13 cellular contexts compared by ENCODE assay signal in the genomic region with DNA sequence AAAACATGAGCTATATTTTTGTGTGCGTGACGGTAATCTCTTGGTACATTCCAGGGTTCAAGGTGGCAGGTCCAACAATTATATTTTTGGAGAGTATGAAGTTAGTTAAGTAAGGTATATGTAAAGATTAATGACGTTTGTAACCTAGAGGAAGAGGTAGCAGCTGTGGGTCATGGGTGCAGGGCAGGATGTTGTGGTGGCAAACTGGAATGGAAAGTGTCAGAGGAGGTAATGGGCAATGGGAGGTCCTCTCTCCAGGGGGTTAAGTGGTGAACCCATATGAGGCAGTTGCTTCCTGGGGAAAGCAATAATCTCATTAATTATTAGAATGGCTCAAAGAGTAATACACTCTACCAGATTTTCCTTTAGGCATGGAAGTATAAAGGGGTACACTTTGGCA. TPM values are rescaled to one million over a fixed set of nuclear protein-coding genes. Genes with fewer than 3 reads are reported as not detected.
DNase-seq lines count a peak whose midpoint lies in the region; ATAC-seq, FAIRE-seq and TF ChIP-seq lines count a peak whose summit lies in the region.
"Had no signal": no experiment of that assay in that cellular context is flagged by ENCODE, and none has a peak within 500 bp of the region (broad histone marks: within the 10 kb centered on the region; RNA-seq: fewer than 3 reads in every experiment).

No MANE protein-coding gene starts in this region.

- peak; percentile 94 for ATAC-seq in GM21786 (IDR thresholded peaks at IDR 0.05; ENCODE audit: unreplicated experiment)

- H3K4me1 Mint-ChIP-seq in neural progenitor cell, result peaks cover 2% of the 10 kb centered on the region

- H3K9ac ChIP-seq in neural progenitor cell, result no peak overlapping the region

- no peaks in the 10 kb centered on the region for H3K79me2 ChIP-seq in neural progenitor cell (ENCODE audit: low read depth)

- no peaks in the 10 kb centered on the region for H3K36me3 ChIP-seq in effector memory CD4-positive, alpha-beta T cell (ENCODE audit: control insufficient read depth, insufficient read depth, low read length)
- no peaks in the 10 kb centered on the region for H3K36me3 ChIP-seq in neural progenitor cell

- H3K9me3 ChIP-seq in effector memory CD4-positive, alpha-beta T cell (ENCODE audit: control insufficient read depth, low read length), result peaks cover 3% of the 10 kb centered on the region
- H3K9me3 ChIP-seq in neural progenitor cell (ENCODE audit: low read depth), result peaks cover 5% of the 10 kb centered on the region

- no peak overlapping the region for H3K4me3 Mint-ChIP-seq in neural progenitor cell

- no peaks in the 10 kb centered on the region for H3K27me3 Mint-ChIP-seq in neural progenitor cell (ENCODE audit: insufficient read depth, low read depth)

- no peaks in the 10 kb centered on the region for H3K27me3 ChIP-seq in effector memory CD4-positive, alpha-beta T cell (replicated peaks; ENCODE audit: control insufficient read depth, insufficient read depth, low read length, poor library complexity, severe bottlenecking)
- H3K27me3 ChIP-seq in neural progenitor cell, result no peaks in the 10 kb centered on the region

- peak overlapping the region; percentile 44 for H3K27ac ChIP-seq in effector memory CD4-positive, alpha-beta T cell (ENCODE audit: insufficient read depth, low read length, poor library complexity, severe bottlenecking)
- no peak overlapping the region for H3K27ac ChIP-seq in neural progenitor cell

- H3K4me2 ChIP-seq in neural progenitor cell, result no peak overlapping the region

- H3K4me1 ChIP-seq in effector memory CD4-positive, alpha-beta T cell (ENCODE audit: control insufficient read depth, insufficient read depth, low read length, poor library complexity, severe bottlenecking), result peaks cover 13% of the 10 kb centered on the region
- no peaks in the 10 kb centered on the region for H3K4me1 ChIP-seq in neural progenitor cell

- DNase-seq in GM18507 (ENCODE audit: extremely low spot score, insufficient read length, low read depth), result no peak
- DNase-seq in NCI-H69 (lab: John Stamatoyannopoulos, UW), result peak; percentile 1
- DNase-seq in effector memory CD4-positive, alpha-beta T cell, result peak in 1 of 3 donors; percentile 28
- DNase-seq in HK-2 (ENCODE audit: unreplicated experiment), result no peak
- DNase-seq in neural progenitor cell (ENCODE audit: low spot score), result no peak
- no peak for DNase-seq in stimulated activated CD4-positive, alpha-beta T cell treated with anti-CD3 and anti-CD28 coated beads, Interleukin-4, amount 100 ng/mL, for 1 hour
- DNase-seq in foreskin melanocyte, result no peak
- DNase-seq: mammary epithelial cell, T-helper 9 cell had no signal

- no peak overlapping the region for H3K27ac Mint-ChIP-seq in neural progenitor cell

- no peaks in the 10 kb centered on the region for H3F3A ChIP-seq in neural progenitor cell (ENCODE audit: low read depth)

- H3K9me3 Mint-ChIP-seq in neural progenitor cell, result peaks cover 17% of the 10 kb centered on the region

- TF ChIP-seq CTCF in neural progenitor cell (IDR thresholded peaks at IDR 0.05), result no peak

- H2AFZ ChIP-seq in neural progenitor cell (replicated peaks), result no peak overlapping the region

- H3K36me3 Mint-ChIP-seq in neural progenitor cell, result no peaks in the 10 kb centered on the region

- no peak overlapping the region for H3K4me3 ChIP-seq in effector memory CD4-positive, alpha-beta T cell (ENCODE audit: insufficient read depth, low read depth, low read length, poor library complexity, severe bottlenecking)
- no peak overlapping the region for H3K4me3 ChIP-seq in neural progenitor cell
- H3K4me3 ChIP-seq: skin epidermis had no signal

- H4K20me1 ChIP-seq in neural progenitor cell (ENCODE audit: low read depth), result no peaks in the 10 kb centered on the region

- FAIRE-seq in GM18507 (lab: Jason Lieb, UNC), result peak; percentile 39

RNA-seq across cellular contexts. Expression of a gene that starts 1.0 kb away (rescaled TPM):
- total RNA-seq in neural progenitor cell (ENCODE audit: low replicate concordance), result not detected in 2 replicates
- total RNA-seq: mammary epithelial cell, NCI-H460, subcutaneous adipose tissue had no signal
